ENCODE assay signal across 22 cellular contexts in genomic region chr20:16551601-16552419, GRCh38.
"Had no signal": no experiment of that assay in that cellular context is flagged by ENCODE, and none has a peak within 500 bp of the region (broad histone marks: within the 10 kb centered on the region; RNA-seq: fewer than 3 reads in every experiment).

No MANE protein-coding gene starts in this region.

- H3K4me3 ChIP-seq: coronary artery, pancreas, skin epidermis, transverse colon had no signal

- ATAC-seq: foreskin keratinocyte; naive thymus-derived CD4-positive, alpha-beta T cell had no signal

- H3K9me3 ChIP-seq: pancreas, transverse colon had no signal

- H3K4me1 ChIP-seq: pancreas, transverse colon had no signal

- DNase-seq: activated CD4-positive, alpha-beta T cell treated with anti-CD3 and anti-CD28 coated beads, Interleukin-2, amount 50 U/mL, for 1 hour; activated CD4-positive, CD25-positive, alpha-beta regulatory T cell; activated naive CD4-positive, alpha-beta T cell; activated naive CD8-positive, alpha-beta T cell treated with anti-CD3 and anti-CD28 coated beads, Interleukin-2, amount 10 ng/mL, durations not matched to agents 7 days and 5 days; anterior cingulate cortex; brain microvascular endothelial cell; effector CD4-positive, alpha-beta T cell; foreskin keratinocyte; mammary epithelial cell; naive thymus-derived CD4-positive, alpha-beta T cell; pancreas; retina; stimulated activated CD4-positive, alpha-beta T cell treated with anti-CD3 and anti-CD28 coated beads, Interleukin-15, amount 100 ng/mL, for 24 hours; stimulated activated CD4-positive, alpha-beta T cell treated with anti-CD3 and anti-CD28 coated beads, Interleukin-4, amount 100 ng/mL, for 24 hours; stimulated activated naive CD4-positive, alpha-beta T cell treated with Interleukin-2 at 50 U/mL for 16 hours; substantia nigra; transverse colon had no signal

- H3K4me3 Mint-ChIP-seq: activated naive CD8-positive, alpha-beta T cell treated with anti-CD3 and anti-CD28 coated beads, Interleukin-2, amount 10 ng/mL, durations not matched to agents 7 days and 5 days; activated T-helper 1 cell treated with anti-CD3 and anti-CD28 coated beads, Interleukin-12 subunit alpha, Interleukin-12 subunit beta, Interleukin-2, Interleukin-4 antibody, amounts not matched to agents 30 ng/mL and 10 ng/mL and 1 ng/mL, durations not matched to agents 14 hours and 24 hours and 36 hours; central memory CD8-positive, alpha-beta T cell; naive thymus-derived CD4-positive, alpha-beta T cell; T-helper 2 cell treated with Interferon-gamma antibody and Interleukin-4, amounts not matched to agents 5 μg/mL and 100 μg/mL, for 36 hours had no signal

- H3K27ac Mint-ChIP-seq: activated naive CD8-positive, alpha-beta T cell treated with anti-CD3 and anti-CD28 coated beads, Interleukin-2, amount 10 ng/mL, durations not matched to agents 7 days and 5 days; activated T-helper 1 cell treated with anti-CD3 and anti-CD28 coated beads, Interleukin-12 subunit alpha, Interleukin-12 subunit beta, Interleukin-2, Interleukin-4 antibody, amounts not matched to agents 30 ng/mL and 10 ng/mL and 1 ng/mL, durations not matched to agents 14 hours and 24 hours and 36 hours; T-helper 2 cell treated with Interferon-gamma antibody and Interleukin-4, amounts not matched to agents 5 μg/mL and 100 μg/mL, for 36 hours had no signal

- H3K27ac ChIP-seq: brain microvascular endothelial cell, coronary artery, foreskin keratinocyte, pancreas, transverse colon had no signal

- H3K27me3 Mint-ChIP-seq: activated naive CD8-positive, alpha-beta T cell treated with anti-CD3 and anti-CD28 coated beads, Interleukin-2, amount 10 ng/mL, durations not matched to agents 7 days and 5 days; central memory CD8-positive, alpha-beta T cell; naive thymus-derived CD4-positive, alpha-beta T cell had no signal

- H3K4me1 Mint-ChIP-seq: activated naive CD8-positive, alpha-beta T cell treated with anti-CD3 and anti-CD28 coated beads, Interleukin-2, amount 10 ng/mL, durations not matched to agents 7 days and 5 days had no signal

- H3K27me3 ChIP-seq: brain microvascular endothelial cell, foreskin keratinocyte, pancreas, transverse colon had no signal

- H3K36me3 Mint-ChIP-seq: activated naive CD8-positive, alpha-beta T cell treated with anti-CD3 and anti-CD28 coated beads, Interleukin-2, amount 10 ng/mL, durations not matched to agents 7 days and 5 days had no signal

- H3K36me3 ChIP-seq: brain microvascular endothelial cell, pancreas, transverse colon had no signal

- H3K9me3 Mint-ChIP-seq: central memory CD8-positive, alpha-beta T cell had no signal
